Comparison of ENCODE assay signal across 9 cellular contexts in genomic region chr15:51828621-51829359, GRCh38. TPM values are rescaled to one million over a fixed set of nuclear protein-coding genes. Genes with fewer than 3 reads are reported as not detected.
DNase-seq lines count a peak whose midpoint lies in the region; ATAC-seq, FAIRE-seq and TF ChIP-seq lines count a peak whose summit lies in the region.
"Had no signal": no experiment of that assay in that cellular context is flagged by ENCODE, and none has a peak within 500 bp of the region (broad histone marks: within the 10 kb centered on the region; RNA-seq: fewer than 3 reads in every experiment).

No MANE protein-coding gene starts in this region.

- no peak overlapping the region for H3K4me3 ChIP-seq in CD8-positive, alpha-beta T cell (ENCODE audit: low read depth, low read length)
- H3K4me3 ChIP-seq in KMS-11 (IDR thresholded peaks at IDR 0.05; ENCODE audit: insufficient read depth, low read depth, low read length) (no peak overlapping the region), bronchial epithelial cell (ENCODE audit: low read depth, low read length) (no peak overlapping the region)

- FAIRE-seq in bronchial epithelial cell (lab: Jason Lieb, UNC): no peak

- ATAC-seq in CD8-positive, alpha-beta T cell: no peak
- no peak for ATAC-seq in natural killer cell
- no peak for ATAC-seq in GM18498 (IDR thresholded peaks at IDR 0.05; ENCODE audit: unreplicated experiment)
- no peak for ATAC-seq in GM21390 (IDR thresholded peaks at IDR 0.05; ENCODE audit: unreplicated experiment)

- H3K27me3 ChIP-seq in CD8-positive, alpha-beta T cell (ENCODE audit: insufficient read depth, low read length): no peaks in the 10 kb centered on the region
- no peaks in the 10 kb centered on the region for H3K27me3 ChIP-seq in KMS-11 (ENCODE audit: insufficient read depth, low read depth)
- no peaks in the 10 kb centered on the region for H3K27me3 ChIP-seq in bronchial epithelial cell (ENCODE audit: control insufficient read depth, insufficient read depth, low read length)

- no peak for DNase-seq in CD8-positive, alpha-beta T cell
- DNase-seq in bronchial epithelial cell (ENCODE audit: low read depth) (peak; percentile 82), natural killer cell (no peak), NCI-H69 (lab: John Stamatoyannopoulos, UW) (no peak), GDM1 (lab: John Stamatoyannopoulos, UW) (no peak)
- DNase-seq: SIG-M5 had no signal

- H3K27ac ChIP-seq in CD8-positive, alpha-beta T cell (ENCODE audit: low read depth, low read length): no peak overlapping the region
- no peak overlapping the region for H3K27ac ChIP-seq in KMS-11

- intact Hi-C loops in CD8-positive, alpha-beta T cell (cut with DNase I, micrococcal nuclease): loop anchor here (1.0 to 10.0 kb wide), 6 partner anchors 76 to 921 kb away; partner anchors contain the start of genes LYSMD2 (in 2 of the 2), AP4E1 (in 1 of the 2) and TMOD2 (in 1 of the 2)
- intact Hi-C loops in natural killer cell (cut with micrococcal nuclease): loop anchor here (10.0 kb wide), 1 partner anchor 94 kb away; the partner anchor contains the start of gene LYSMD2

- peak overlapping the region; percentile 95 for H3K27ac Mint-ChIP-seq in CD8-positive, alpha-beta T cell
- H3K27ac Mint-ChIP-seq in natural killer cell: peak overlapping the region; percentile 88 to 97

- H3K4me1 Mint-ChIP-seq in CD8-positive, alpha-beta T cell (ENCODE audit: low read depth): peaks cover 33% of the 10 kb centered on the region
- H3K4me1 Mint-ChIP-seq in natural killer cell: peaks cover 44% of the 10 kb centered on the region in 2 donors

- H4K20me1 ChIP-seq in KMS-11 (ENCODE audit: insufficient read depth): no peaks in the 10 kb centered on the region

- no peak overlapping the region for H3K9ac ChIP-seq in KMS-11

- peaks cover 10% of the 10 kb centered on the region for H3K36me3 Mint-ChIP-seq in CD8-positive, alpha-beta T cell
- no peaks in the 10 kb centered on the region for H3K36me3 Mint-ChIP-seq in natural killer cell

- no peaks in the 10 kb centered on the region for H3K27me3 Mint-ChIP-seq in CD8-positive, alpha-beta T cell (ENCODE audit: low read depth)
- H3K27me3 Mint-ChIP-seq in natural killer cell (ENCODE audit: low read depth in 2 of 2): peaks cover 8 to 15% of the 10 kb centered on the region in 2 donors

- H3K9me3 ChIP-seq in CD8-positive, alpha-beta T cell (ENCODE audit: low read length): no peaks in the 10 kb centered on the region

- H3K36me3 ChIP-seq in CD8-positive, alpha-beta T cell (ENCODE audit: insufficient read depth, low read length): no peaks in the 10 kb centered on the region
- H3K36me3 ChIP-seq in KMS-11 (ENCODE audit: insufficient read depth) (no peaks in the 10 kb centered on the region), bronchial epithelial cell (ENCODE audit: control insufficient read depth, insufficient read depth, low read length) (no peaks in the 10 kb centered on the region)

- POLR2A ChIA-PET in CD8-positive, alpha-beta T cell (lab: Charles Lee): interaction anchor here (1.4 kb wide), 1 partner anchor 17 kb away, joined by 4 read pairs; no protein-coding TSS in a partner anchor

- H3K4me3 Mint-ChIP-seq in CD8-positive, alpha-beta T cell: peak overlapping the region; percentile 99
- H3K4me3 Mint-ChIP-seq in natural killer cell: peak overlapping the region; percentile 97

- H3K9me3 Mint-ChIP-seq in CD8-positive, alpha-beta T cell: no peaks in the 10 kb centered on the region
- H3K9me3 Mint-ChIP-seq in natural killer cell: no peaks in the 10 kb centered on the region

- H3K79me2 ChIP-seq in KMS-11 (ENCODE audit: insufficient read depth, low read depth): peaks cover 37% of the 10 kb centered on the region

- CTCF ChIA-PET in CD8-positive, alpha-beta T cell (lab: Charles Lee): interaction anchor here (1.2 kb wide), 1 partner anchor 59 kb away, joined by 5 read pairs; no protein-coding TSS in a partner anchor

- TF ChIP-seq CTCF in CD8-positive, alpha-beta T cell (IDR thresholded peaks at IDR 0.05): no peak
- no peak for TF ChIP-seq CTCF in KMS-11 (conservative IDR thresholded peaks at IDR 0.05; ENCODE audit: low read depth, low read length)
- no peak for TF ChIP-seq CTCF in bronchial epithelial cell (IDR thresholded peaks at IDR 0.05; ENCODE audit: insufficient read depth, low read length, severe bottlenecking)
- no peak for TF ChIP-seq CTCF in natural killer cell (IDR thresholded peaks at IDR 0.05)

- H3K4me2 ChIP-seq in KMS-11: peak overlapping the region; percentile 80

- peak overlapping the region; percentile 79 for H2AFZ ChIP-seq in KMS-11 (ENCODE audit: low read depth)

- H3K4me1 ChIP-seq in CD8-positive, alpha-beta T cell (ENCODE audit: insufficient read depth, low read length): peaks cover 35% of the 10 kb centered on the region
- peaks cover 24% of the 10 kb centered on the region for H3K4me1 ChIP-seq in KMS-11 (ENCODE audit: low read depth, poor library complexity, severe bottlenecking)

RNA-seq across cellular contexts. Expression of gene TMOD3, which starts 0.7 kb away (rescaled TPM):
- total RNA-seq in CD8-positive, alpha-beta T cell: 10 to 100 TPM; 32.7 to 32.9 TPM
- 80.3 and 99.5 TPM in 2 replicates for total RNA-seq in bronchial epithelial cell
- total RNA-seq in natural killer cell: 10 to 100 TPM; 56.5 to 72.3 (median 69.4) TPM
